8 cellular contexts compared by ENCODE assay signal in the genomic region with DNA sequence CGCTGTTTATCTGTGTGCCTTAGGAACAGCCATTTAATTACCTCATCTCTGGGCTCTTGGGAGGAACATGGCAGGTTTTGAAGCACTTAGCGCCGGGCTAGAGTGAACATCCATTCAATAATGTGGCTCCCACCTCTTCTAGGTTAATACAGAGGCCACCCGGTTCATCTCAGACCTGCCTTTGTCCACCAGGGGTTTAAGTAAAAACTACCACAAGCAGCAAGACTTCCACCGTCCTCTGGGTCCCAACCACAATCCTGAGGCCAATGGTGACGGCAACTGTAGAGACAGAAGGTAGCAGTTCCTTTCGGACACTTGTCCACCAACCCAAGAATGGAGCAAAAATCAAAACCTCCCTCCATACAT. TPM values are rescaled to one million over a fixed set of nuclear protein-coding genes. Genes with fewer than 3 reads are reported as not detected.
A peak's percentile ranks its signal among the peaks of the same experiment; 100 is the strongest.
DNase-seq lines count a peak whose midpoint lies in the region; FAIRE-seq and TF ChIP-seq lines count a peak whose summit lies in the region.

No MANE protein-coding gene starts in this region.

- peak overlapping the region; percentile 96 to 99 (median 98) for H3K4me3 ChIP-seq in keratinocyte (ENCODE audit: control insufficient read depth in 2 of 3, extremely low read depth in 1 of 3, insufficient read depth in 2 of 3, low read depth in 1 of 3, low read length in 3 of 3)

- H3K27me3 Mint-ChIP-seq in T-helper 1 cell treated with Interleukin-12 subunit alpha and Interleukin-12 subunit beta and Interleukin-4 antibody, amounts not matched to agents 30 μg/mL and 1 μg/mL, for 36 hours (ENCODE audit: low read depth), result no peaks in the 10 kb centered on the region
- H3K27me3 Mint-ChIP-seq in activated T-helper 2 cell treated with anti-CD3 and anti-CD28 coated beads, Interferon-gamma antibody, Interleukin-2, Interleukin-4, amounts not matched to agents 10 μg/mL and 5 μg/mL and 100 μg/mL, durations not matched to agents 14 hours and 24 hours and 36 hours (ENCODE audit: low read depth), result no peaks in the 10 kb centered on the region

- H3K36me3 Mint-ChIP-seq in T-helper 1 cell treated with Interleukin-12 subunit alpha and Interleukin-12 subunit beta and Interleukin-4 antibody, amounts not matched to agents 30 μg/mL and 1 μg/mL, for 36 hours (ENCODE audit: low read depth), result peaks cover 16% of the 10 kb centered on the region
- H3K36me3 Mint-ChIP-seq in activated T-helper 2 cell treated with anti-CD3 and anti-CD28 coated beads, Interferon-gamma antibody, Interleukin-2, Interleukin-4, amounts not matched to agents 10 μg/mL and 5 μg/mL and 100 μg/mL, durations not matched to agents 14 hours and 24 hours and 36 hours (ENCODE audit: low read depth), result peaks cover 34% of the 10 kb centered on the region

- H3K79me2 ChIP-seq in keratinocyte (ENCODE audit: control insufficient read depth, insufficient read depth, low read length), result peaks cover 42% of the 10 kb centered on the region

- H3K36me3 ChIP-seq in keratinocyte (ENCODE audit: control insufficient read depth in 2 of 2, extremely low read depth in 1 of 2, insufficient read depth in 2 of 2, low read length in 2 of 2), result peaks cover 12 to 19% of the 10 kb centered on the region in 2 experiments

- no peak for DNase-seq in T-helper 1 cell
- DNase-seq in activated T-helper 2 cell treated with anti-CD3 and anti-CD28 coated beads, Interferon-gamma antibody, Interleukin-2, Interleukin-4, amounts not matched to agents 10 μg/mL and 5 μg/mL and 100 μg/mL, durations not matched to agents 14 hours and 24 hours and 36 hours (ENCODE audit: low spot score), result no peak
- DNase-seq in keratinocyte (ENCODE audit: low read depth, low spot score), result no peak
- no peak for DNase-seq in foreskin melanocyte
- no peak for DNase-seq in mesenteric fat pad (ENCODE audit: low spot score)
- DNase-seq in retina, result no peak

- peaks cover 16% of the 10 kb centered on the region for H3K4me1 ChIP-seq in keratinocyte (ENCODE audit: control insufficient read depth, extremely low read depth, insufficient read depth, low read length)

- peak overlapping the region; percentile 82 for H3K27ac ChIP-seq in keratinocyte (ENCODE audit: control insufficient read depth, insufficient read depth, low read length)
- H3K27ac ChIP-seq in temporal lobe (ENCODE audit: low read depth, low read length), result peak overlapping the region; percentile 91

- H3K4me2 ChIP-seq in keratinocyte (ENCODE audit: control insufficient read depth, extremely low read depth, insufficient read depth, low read depth, low read length), result peak overlapping the region; percentile 87

- H3K9me1 ChIP-seq in keratinocyte (ENCODE audit: control insufficient read depth, extremely low read depth, insufficient read depth, low read length), result no peaks in the 10 kb centered on the region

- FAIRE-seq in keratinocyte (lab: Jason Lieb, UNC), result peak; percentile 73

- peaks cover 25% of the 10 kb centered on the region for H3K4me1 Mint-ChIP-seq in T-helper 1 cell treated with Interleukin-12 subunit alpha and Interleukin-12 subunit beta and Interleukin-4 antibody, amounts not matched to agents 30 μg/mL and 1 μg/mL, for 36 hours (ENCODE audit: low read depth)
- peaks cover 30% of the 10 kb centered on the region for H3K4me1 Mint-ChIP-seq in activated T-helper 2 cell treated with anti-CD3 and anti-CD28 coated beads, Interferon-gamma antibody, Interleukin-2, Interleukin-4, amounts not matched to agents 10 μg/mL and 5 μg/mL and 100 μg/mL, durations not matched to agents 14 hours and 24 hours and 36 hours (ENCODE audit: low read depth)

- dilution Hi-C loops in keratinocyte (cut with MboI; ENCODE audit: extremely low pct_ligation_motif_present, low sequenced_read_pairs), result no loop called here

- H3K27me3 ChIP-seq in keratinocyte (ENCODE audit: control insufficient read depth, extremely low read depth, insufficient read depth, low read length), result no peaks in the 10 kb centered on the region

- H3K9ac ChIP-seq in keratinocyte (ENCODE audit: control insufficient read depth, extremely low read depth, insufficient read depth, low read length), result peak overlapping the region; percentile 92

- H4K20me1 ChIP-seq in keratinocyte (ENCODE audit: control insufficient read depth, extremely low read depth, insufficient read depth, low read length), result peaks cover 2% of the 10 kb centered on the region

- no peak for TF ChIP-seq CTCF in keratinocyte (optimal IDR thresholded peaks at IDR 0.05 in 1 of 3, IDR thresholded peaks at IDR 0.05 in 1 of 3, conservative IDR thresholded peaks at IDR 0.05 in 1 of 3; ENCODE audit: extremely low read depth in 1 of 3, insufficient read depth in 2 of 3, low read length in 3 of 3)

- peak overlapping the region; percentile 5 for H2AFZ ChIP-seq in keratinocyte (ENCODE audit: control insufficient read depth, low read length)

- H3K27ac Mint-ChIP-seq in T-helper 1 cell treated with Interleukin-12 subunit alpha and Interleukin-12 subunit beta and Interleukin-4 antibody, amounts not matched to agents 30 μg/mL and 1 μg/mL, for 36 hours, result peak overlapping the region; percentile 90
- peak overlapping the region; percentile 96 for H3K27ac Mint-ChIP-seq in activated T-helper 2 cell treated with anti-CD3 and anti-CD28 coated beads, Interferon-gamma antibody, Interleukin-2, Interleukin-4, amounts not matched to agents 10 μg/mL and 5 μg/mL and 100 μg/mL, durations not matched to agents 14 hours and 24 hours and 36 hours

- intact Hi-C loops in activated T-helper 2 cell treated with anti-CD3 and anti-CD28 coated beads, Interferon-gamma antibody, Interleukin-2, Interleukin-4, amounts not matched to agents 10 μg/mL and 5 μg/mL and 100 μg/mL, durations not matched to agents 14 hours and 24 hours and 36 hours (cut with micrococcal nuclease), result no loop called here

- peak overlapping the region; percentile 93 for H3K4me3 Mint-ChIP-seq in T-helper 1 cell treated with Interleukin-12 subunit alpha and Interleukin-12 subunit beta and Interleukin-4 antibody, amounts not matched to agents 30 μg/mL and 1 μg/mL, for 36 hours
- peak overlapping the region; percentile 94 for H3K4me3 Mint-ChIP-seq in activated T-helper 2 cell treated with anti-CD3 and anti-CD28 coated beads, Interferon-gamma antibody, Interleukin-2, Interleukin-4, amounts not matched to agents 10 μg/mL and 5 μg/mL and 100 μg/mL, durations not matched to agents 14 hours and 24 hours and 36 hours (ENCODE audit: low read depth)

- H3K9me3 ChIP-seq in keratinocyte (ENCODE audit: control insufficient read depth, low read depth, low read length), result no peaks in the 10 kb centered on the region

- H3K9me3 Mint-ChIP-seq in T-helper 1 cell treated with Interleukin-12 subunit alpha and Interleukin-12 subunit beta and Interleukin-4 antibody, amounts not matched to agents 30 μg/mL and 1 μg/mL, for 36 hours, result no peaks in the 10 kb centered on the region
- no peaks in the 10 kb centered on the region for H3K9me3 Mint-ChIP-seq in activated T-helper 2 cell treated with anti-CD3 and anti-CD28 coated beads, Interferon-gamma antibody, Interleukin-2, Interleukin-4, amounts not matched to agents 10 μg/mL and 5 μg/mL and 100 μg/mL, durations not matched to agents 14 hours and 24 hours and 36 hours

RNA-seq across cellular contexts. Expression of a gene that starts 0.9 kb away (rescaled TPM):
- 184 and 186 TPM in 2 replicates for total RNA-seq in activated T-helper 2 cell treated with anti-CD3 and anti-CD28 coated beads, Interferon-gamma antibody, Interleukin-2, Interleukin-4, amounts not matched to agents 10 μg/mL and 5 μg/mL and 100 μg/mL, durations not matched to agents 14 hours and 24 hours and 36 hours
- polyA plus RNA-seq in keratinocyte, result 263 to 281 TPM (median 275 TPM) in 3 replicates
- 37.1 TPM for polyA plus RNA-seq in keratinocyte (2011; ENCODE audit: low read depth)
- 143 and 150 TPM in 2 replicates for polyA plus RNA-seq in keratinocyte (2011; cell fraction: cytosol; rRNA removed)
- 248 and 263 TPM in 2 replicates for polyA plus RNA-seq in keratinocyte (2011; cell fraction: nucleus; rRNA removed)
- polyA plus RNA-seq in keratinocyte (2012; ENCODE audit: low replicate concordance), result 106 and 206 TPM in 2 replicates
- 161 to 195 TPM (median 171 TPM) in 3 replicates for polyA minus RNA-seq in keratinocyte
- polyA minus RNA-seq in keratinocyte (2011; cell fraction: cytosol; rRNA and poly(A)+ RNA removed), result 146 TPM
- polyA minus RNA-seq in keratinocyte (2011; cell fraction: nucleus; rRNA and poly(A)+ RNA removed), result 203 and 262 TPM in 2 replicates
- total RNA-seq in temporal lobe (81.4 TPM), mesenteric fat pad (133 TPM)

RNA-seq across cellular contexts. Expression of a gene that starts 28.8 kb away (rescaled TPM):
- 3.8 and 4.7 TPM in 2 replicates for total RNA-seq in activated T-helper 2 cell treated with anti-CD3 and anti-CD28 coated beads, Interferon-gamma antibody, Interleukin-2, Interleukin-4, amounts not matched to agents 10 μg/mL and 5 μg/mL and 100 μg/mL, durations not matched to agents 14 hours and 24 hours and 36 hours
- polyA plus RNA-seq in keratinocyte, result 44.6 to 58.1 TPM (median 55.9 TPM) in 3 replicates
- 43.0 TPM for polyA plus RNA-seq in keratinocyte (2011; ENCODE audit: low read depth)
- 41.8 and 59.8 TPM in 2 replicates for polyA plus RNA-seq in keratinocyte (2011; cell fraction: cytosol; rRNA removed)
- 46.3 and 47.8 TPM in 2 replicates for polyA plus RNA-seq in keratinocyte (2011; cell fraction: nucleus; rRNA removed)
- 57.0 and 60.7 TPM in 2 replicates for polyA plus RNA-seq in keratinocyte (2012; ENCODE audit: low replicate concordance)
- polyA minus RNA-seq in keratinocyte, result 33.8 to 49.6 TPM (median 41.3 TPM) in 3 replicates
- polyA minus RNA-seq in keratinocyte (2011; cell fraction: cytosol; rRNA and poly(A)+ RNA removed), result 47.2 TPM
- 20.0 and 20.3 TPM in 2 replicates for polyA minus RNA-seq in keratinocyte (2011; cell fraction: nucleus; rRNA and poly(A)+ RNA removed)
- total RNA-seq in temporal lobe, result 74.3 TPM
- 87.6 TPM for total RNA-seq in mesenteric fat pad

RNA-seq across cellular contexts. Expression of a gene that starts 55.7 kb away (rescaled TPM):
- 0.09 TPM in 1 of 2 replicates, not detected in the other for total RNA-seq in activated T-helper 2 cell treated with anti-CD3 and anti-CD28 coated beads, Interferon-gamma antibody, Interleukin-2, Interleukin-4, amounts not matched to agents 10 μg/mL and 5 μg/mL and 100 μg/mL, durations not matched to agents 14 hours and 24 hours and 36 hours
- polyA plus RNA-seq in keratinocyte, result 0.90 to 1.2 TPM (median 1.1 TPM) in 3 replicates
- 5.8 TPM for polyA plus RNA-seq in keratinocyte (2011; ENCODE audit: low read depth)
- 0.40 and 0.81 TPM in 2 replicates for polyA plus RNA-seq in keratinocyte (2011; cell fraction: cytosol; rRNA removed)
- 3.9 and 4.5 TPM in 2 replicates for polyA plus RNA-seq in keratinocyte (2011; cell fraction: nucleus; rRNA removed)
- 1.1 and 2.6 TPM in 2 replicates for polyA plus RNA-seq in keratinocyte (2012; ENCODE audit: low replicate concordance)
- polyA minus RNA-seq in keratinocyte, result 0.59 to 1.5 TPM (median 1.2 TPM) in 3 replicates
- 1.7 TPM for polyA minus RNA-seq in keratinocyte (2011; cell fraction: cytosol; rRNA and poly(A)+ RNA removed)
- polyA minus RNA-seq in keratinocyte (2011; cell fraction: nucleus; rRNA and poly(A)+ RNA removed), result 2.2 and 2.6 TPM in 2 replicates
- total RNA-seq in temporal lobe, result 5.2 TPM
- 4.6 TPM for total RNA-seq in mesenteric fat pad

Comparison
In these comparisons a context has a peak if more than half of its experiments do, and no peak if none do; other contexts are left out.
1. RNA of a gene that starts 28.8 kb away (total RNA-seq): 87.6 TPM in mesenteric fat pad (single experiment) and 74.3 TPM in temporal lobe (single experiment); 3.8 to 4.7 TPM in activated T-helper 2 cell treated with anti-CD3 and anti-CD28 coated beads, Interferon-gamma antibody, Interleukin-2, Interleukin-4, amounts not matched to agents 10 μg/mL and 5 μg/mL and 100 μg/mL, durations not matched to agents 14 hours and 24 hours and 36 hours; every median in the first group is over 10 times any median in the second.